Comparison of ENCODE assay signal across 8 cellular contexts in the genomic region with DNA sequence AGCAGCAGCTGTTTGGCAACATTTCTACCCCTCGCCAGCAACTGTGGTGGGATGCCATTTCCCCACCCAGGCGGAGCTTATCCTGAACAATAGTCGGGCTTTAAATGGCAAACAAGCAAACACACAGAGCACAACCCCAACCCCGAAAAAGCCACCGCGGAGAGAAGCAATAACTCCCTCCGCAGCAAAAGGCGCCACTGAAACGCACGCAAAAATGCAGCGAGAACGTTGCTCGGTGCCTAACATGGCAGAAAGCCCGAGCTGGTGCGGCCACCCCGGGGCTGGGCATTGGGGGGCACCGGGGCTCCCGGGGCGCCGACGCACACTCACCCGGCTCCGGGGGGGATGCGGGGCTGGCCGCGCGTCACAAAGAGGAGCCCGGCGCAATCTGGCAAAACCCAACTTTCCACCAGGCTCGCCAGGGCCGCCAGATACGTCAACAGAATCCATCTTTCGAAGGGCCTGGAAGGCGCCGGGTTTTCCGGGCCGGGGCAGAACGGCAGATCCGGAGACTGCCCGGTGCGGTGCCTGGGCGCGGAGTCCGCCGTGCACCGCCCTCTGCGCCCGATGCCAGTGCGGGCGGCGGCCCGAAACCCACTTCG. TPM values are rescaled to one million over a fixed set of nuclear protein-coding genes. Genes with fewer than 3 reads are reported as not detected.
DNase-seq lines count a peak whose midpoint lies in the region; ATAC-seq and TF ChIP-seq lines count a peak whose summit lies in the region.

No MANE protein-coding gene starts in this region.

- no peak for ATAC-seq in GM21576 (IDR thresholded peaks at IDR 0.05; ENCODE audit: unreplicated experiment)
- no peak for ATAC-seq in GM18861 (IDR thresholded peaks at IDR 0.05; ENCODE audit: unreplicated experiment)
- ATAC-seq in HG03139 (IDR thresholded peaks at IDR 0.05; ENCODE audit: unreplicated experiment) = no peak

- H3K4me1 Mint-ChIP-seq in activated naive CD8-positive, alpha-beta T cell treated with anti-CD3 and anti-CD28 coated beads for 36 hours = peaks cover 5% of the 10 kb centered on the region

- peak overlapping the region; percentile 71 to 82 (median 81) for H3K27ac ChIP-seq in stomach

- 1 to 42% (median 14%) methylated on average over 16 to 53 of the region's 53 CpGs for WGBS in stomach, 5 donors

- H3K4me3 ChIP-seq in kidney epithelial cell (ENCODE audit: low read depth, low read length) (peak overlapping the region; percentile 28), stomach (peak overlapping the region; percentile 56 to 67 (median 60))

- H3K9me3 ChIP-seq in stomach = no peaks in the 10 kb centered on the region

- intact Hi-C loops in stomach (cut with DNase I; ENCODE audit: low total_unique reads) = no loop called here

- H3K9me3 Mint-ChIP-seq in activated naive CD8-positive, alpha-beta T cell treated with anti-CD3 and anti-CD28 coated beads for 36 hours = no peaks in the 10 kb centered on the region

- H3K4me3 Mint-ChIP-seq in activated naive CD8-positive, alpha-beta T cell treated with anti-CD3 and anti-CD28 coated beads for 36 hours = peak overlapping the region; percentile 77

- H3K36me3 Mint-ChIP-seq in activated naive CD8-positive, alpha-beta T cell treated with anti-CD3 and anti-CD28 coated beads for 36 hours = no peaks in the 10 kb centered on the region

- no peak for TF ChIP-seq CTCF in kidney epithelial cell (IDR thresholded peaks at IDR 0.05; ENCODE audit: insufficient read depth, low read length, poor library complexity, severe bottlenecking)
- TF ChIP-seq CTCF in stomach (IDR thresholded peaks at IDR 0.05) = no peak

- H3K27ac Mint-ChIP-seq in activated naive CD8-positive, alpha-beta T cell treated with anti-CD3 and anti-CD28 coated beads for 36 hours = no peak overlapping the region

- no peaks in the 10 kb centered on the region for H3K4me1 ChIP-seq in stomach

- no peak for TF ChIP-seq POLR2A in stomach (IDR thresholded peaks at IDR 0.05)

- H3K36me3 ChIP-seq in kidney epithelial cell (ENCODE audit: control insufficient read depth, insufficient read depth, low read length) = no peaks in the 10 kb centered on the region
- no peaks in the 10 kb centered on the region for H3K36me3 ChIP-seq in stomach

- H3K27me3 ChIP-seq in kidney epithelial cell (ENCODE audit: control insufficient read depth, insufficient read depth, low read length) = peaks cover 51% of the 10 kb centered on the region
- peaks cover 0 to 12% (median 11%) of the 10 kb centered on the region in 3 donors for H3K27me3 ChIP-seq in stomach

- H3K27me3 Mint-ChIP-seq in activated naive CD8-positive, alpha-beta T cell treated with anti-CD3 and anti-CD28 coated beads for 36 hours = peaks cover 38% of the 10 kb centered on the region

- DNase-seq in NCI-H1417 (lab: John Stamatoyannopoulos, UW) (peak in 2 of 3 experiments; percentile 70 to 78), NCI-H1417 treated with DMSO at 0.1 percent for 48 hours (lab: John Stamatoyannopoulos, UW) (no peak), kidney epithelial cell (ENCODE audit: low read depth) (no peak), stomach (no peak)
- DNase-seq in activated naive CD8-positive, alpha-beta T cell treated with anti-CD3 and anti-CD28 coated beads for 36 hours = no peak

- TF ChIP-seq EP300 in stomach (IDR thresholded peaks at IDR 0.05) = no peak

RNA-seq across cellular contexts. Expression of a gene that starts 0.8 kb away (rescaled TPM):
- under 1 TPM; 0.60 to 0.98 TPM for total RNA-seq in activated naive CD8-positive, alpha-beta T cell treated with anti-CD3 and anti-CD28 coated beads for 36 hours
- 3.2 and 3.6 TPM in 2 replicates for total RNA-seq in kidney epithelial cell
- total RNA-seq in stomach = 10 to 100 TPM in 2 of 5 donors, 1 to 10 TPM in 3; 2.2 to 29.8 (median 4.1) TPM
- polyA plus RNA-seq in stomach = 10 to 100 TPM; 11.5 to 34.5 (median 30.1) TPM

Comparison
In these comparisons a context has a peak if more than half of its experiments do, and no peak if none do; other contexts are left out.
1. DNase-seq: peak in NCI-H1417 (2 of 3); none in NCI-H1417 treated with DMSO at 0.1 percent for 48 hours (single experiment), activated naive CD8-positive, alpha-beta T cell treated with anti-CD3 and anti-CD28 coated beads for 36 hours (single experiment), kidney epithelial cell (single experiment) and stomach (single experiment).